ENCODE assay signal across 1 cellular context in the genomic region with DNA sequence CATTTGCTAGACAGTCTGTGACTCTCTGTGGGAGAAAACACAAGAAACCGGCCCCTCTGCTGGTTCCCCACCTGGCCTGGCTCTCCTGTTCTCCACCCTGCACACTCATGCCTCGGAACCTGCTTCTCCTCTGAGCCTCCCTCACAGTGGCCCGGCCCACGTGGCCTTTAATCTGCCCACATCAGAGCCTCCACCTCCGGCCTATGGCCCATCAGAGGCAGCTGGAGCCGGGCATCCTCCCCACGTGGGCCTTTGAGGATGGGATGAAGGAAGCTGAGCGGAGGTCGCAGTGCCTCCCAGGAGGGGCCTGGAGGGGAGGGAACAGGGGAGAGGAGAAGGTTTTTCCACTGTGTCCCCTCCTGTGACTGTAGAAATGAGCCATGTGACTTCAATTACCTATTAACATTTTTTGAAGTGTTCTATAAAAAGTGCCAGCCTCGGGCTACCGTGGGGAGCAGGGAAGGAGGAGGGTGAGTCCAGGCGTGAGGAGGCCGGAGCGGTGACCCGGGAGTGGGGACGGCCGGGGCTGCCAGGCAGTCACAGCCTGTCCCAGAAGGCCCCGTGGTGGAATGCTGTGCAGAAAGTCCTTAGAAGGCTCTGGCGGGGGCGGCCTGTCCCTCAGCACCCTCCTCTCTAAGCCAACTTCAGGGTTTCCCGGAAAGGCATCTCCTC.
TF ChIP-seq lines count a peak whose summit lies in the region.

No MANE protein-coding gene starts in this region.

TF ChIP-seq in GM23338, 12 proteins besides CTCF, POLR2A, EP300 and RAD21 (continued from another document):
- TF ChIP-seq, protein P1, sequence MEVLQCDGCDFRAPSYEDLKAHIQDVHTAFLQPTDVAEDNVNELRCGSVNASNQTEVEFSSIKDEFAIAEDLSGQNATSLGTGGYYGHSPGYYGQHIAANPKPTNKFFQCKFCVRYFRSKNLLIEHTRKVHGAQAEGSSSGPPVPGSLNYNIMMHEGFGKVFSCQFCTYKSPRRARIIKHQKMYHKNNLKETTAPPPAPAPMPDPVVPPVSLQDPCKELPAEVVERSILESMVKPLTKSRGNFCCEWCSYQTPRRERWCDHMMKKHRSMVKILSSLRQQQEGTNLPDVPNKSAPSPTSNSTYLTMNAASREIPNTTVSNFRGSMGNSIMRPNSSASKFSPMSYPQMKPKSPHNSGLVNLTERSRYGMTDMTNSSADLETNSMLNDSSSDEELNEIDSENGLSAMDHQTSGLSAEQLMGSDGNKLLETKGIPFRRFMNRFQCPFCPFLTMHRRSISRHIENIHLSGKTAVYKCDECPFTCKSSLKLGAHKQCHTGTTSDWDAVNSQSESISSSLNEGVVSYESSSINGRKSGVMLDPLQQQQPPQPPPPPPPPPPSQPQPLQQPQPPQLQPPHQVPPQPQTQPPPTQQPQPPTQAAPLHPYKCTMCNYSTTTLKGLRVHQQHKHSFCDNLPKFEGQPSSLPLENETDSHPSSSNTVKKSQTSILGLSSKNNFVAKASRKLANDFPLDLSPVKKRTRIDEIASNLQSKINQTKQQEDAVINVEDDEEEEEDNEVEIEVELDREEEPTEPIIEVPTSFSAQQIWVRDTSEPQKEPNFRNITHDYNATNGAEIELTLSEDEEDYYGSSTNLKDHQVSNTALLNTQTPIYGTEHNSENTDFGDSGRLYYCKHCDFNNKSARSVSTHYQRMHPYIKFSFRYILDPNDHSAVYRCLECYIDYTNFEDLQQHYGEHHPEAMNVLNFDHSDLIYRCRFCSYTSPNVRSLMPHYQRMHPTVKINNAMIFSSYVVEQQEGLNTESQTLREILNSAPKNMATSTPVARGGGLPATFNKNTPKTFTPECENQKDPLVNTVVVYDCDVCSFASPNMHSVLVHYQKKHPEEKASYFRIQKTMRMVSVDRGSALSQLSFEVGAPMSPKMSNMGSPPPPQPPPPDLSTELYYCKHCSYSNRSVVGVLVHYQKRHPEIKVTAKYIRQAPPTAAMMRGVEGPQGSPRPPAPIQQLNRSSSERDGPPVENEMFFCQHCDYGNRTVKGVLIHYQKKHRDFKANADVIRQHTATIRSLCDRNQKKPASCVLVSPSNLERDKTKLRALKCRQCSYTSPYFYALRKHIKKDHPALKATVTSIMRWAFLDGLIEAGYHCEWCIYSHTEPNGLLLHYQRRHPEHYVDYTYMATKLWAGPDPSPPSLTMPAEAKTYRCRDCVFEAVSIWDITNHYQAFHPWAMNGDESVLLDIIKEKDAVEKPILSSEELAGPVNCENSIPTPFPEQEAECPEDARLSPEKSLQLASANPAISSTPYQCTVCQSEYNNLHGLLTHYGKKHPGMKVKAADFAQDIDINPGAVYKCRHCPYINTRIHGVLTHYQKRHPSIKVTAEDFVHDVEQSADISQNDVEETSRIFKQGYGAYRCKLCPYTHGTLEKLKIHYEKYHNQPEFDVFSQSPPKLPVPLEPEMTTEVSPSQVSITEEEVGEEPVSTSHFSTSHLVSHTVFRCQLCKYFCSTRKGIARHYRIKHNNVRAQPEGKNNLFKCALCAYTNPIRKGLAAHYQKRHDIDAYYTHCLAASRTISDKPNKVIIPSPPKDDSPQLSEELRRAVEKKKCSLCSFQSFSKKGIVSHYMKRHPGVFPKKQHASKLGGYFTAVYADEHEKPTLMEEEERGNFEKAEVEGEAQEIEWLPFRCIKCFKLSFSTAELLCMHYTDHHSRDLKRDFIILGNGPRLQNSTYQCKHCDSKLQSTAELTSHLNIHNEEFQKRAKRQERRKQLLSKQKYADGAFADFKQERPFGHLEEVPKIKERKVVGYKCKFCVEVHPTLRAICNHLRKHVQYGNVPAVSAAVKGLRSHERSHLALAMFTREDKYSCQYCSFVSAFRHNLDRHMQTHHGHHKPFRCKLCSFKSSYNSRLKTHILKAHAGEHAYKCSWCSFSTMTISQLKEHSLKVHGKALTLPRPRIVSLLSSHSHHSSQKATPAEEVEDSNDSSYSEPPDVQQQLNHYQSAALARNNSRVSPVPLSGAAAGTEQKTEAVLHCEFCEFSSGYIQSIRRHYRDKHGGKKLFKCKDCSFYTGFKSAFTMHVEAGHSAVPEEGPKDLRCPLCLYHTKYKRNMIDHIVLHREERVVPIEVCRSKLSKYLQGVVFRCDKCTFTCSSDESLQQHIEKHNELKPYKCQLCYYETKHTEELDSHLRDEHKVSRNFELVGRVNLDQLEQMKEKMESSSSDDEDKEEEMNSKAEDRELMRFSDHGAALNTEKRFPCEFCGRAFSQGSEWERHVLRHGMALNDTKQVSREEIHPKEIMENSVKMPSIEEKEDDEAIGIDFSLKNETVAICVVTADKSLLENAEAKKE (CRISPR knock-in tag; IDR thresholded peaks at IDR 0.05): no peak
- TF ChIP-seq ZNF114 (CRISPR knock-in tag; IDR thresholded peaks at IDR 0.05) (no peak), EZH2 (IDR thresholded peaks at IDR 0.05; ENCODE audit: low read depth, unreplicated experiment) (no peak), ZNF331 (CRISPR knock-in tag; IDR thresholded peaks at IDR 0.05; ENCODE audit: low read depth) (no peak), STAT1 (IDR thresholded peaks at IDR 0.05; ENCODE audit: unreplicated experiment) (no peak), POLR2AphosphoS5 (IDR thresholded peaks at IDR 0.05; ENCODE audit: low read depth) (no peak), EZH2phosphoT487 (IDR thresholded peaks at IDR 0.05; ENCODE audit: unreplicated experiment) (no peak)
- TF ChIP-seq, protein P2, sequence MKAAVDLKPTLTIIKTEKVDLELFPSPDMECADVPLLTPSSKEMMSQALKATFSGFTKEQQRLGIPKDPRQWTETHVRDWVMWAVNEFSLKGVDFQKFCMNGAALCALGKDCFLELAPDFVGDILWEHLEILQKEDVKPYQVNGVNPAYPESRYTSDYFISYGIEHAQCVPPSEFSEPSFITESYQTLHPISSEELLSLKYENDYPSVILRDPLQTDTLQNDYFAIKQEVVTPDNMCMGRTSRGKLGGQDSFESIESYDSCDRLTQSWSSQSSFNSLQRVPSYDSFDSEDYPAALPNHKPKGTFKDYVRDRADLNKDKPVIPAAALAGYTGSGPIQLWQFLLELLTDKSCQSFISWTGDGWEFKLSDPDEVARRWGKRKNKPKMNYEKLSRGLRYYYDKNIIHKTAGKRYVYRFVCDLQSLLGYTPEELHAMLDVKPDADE (IDR thresholded peaks at IDR 0.05): no peak
